ENCODE assay signal across 8 cellular contexts in the genomic region with DNA sequence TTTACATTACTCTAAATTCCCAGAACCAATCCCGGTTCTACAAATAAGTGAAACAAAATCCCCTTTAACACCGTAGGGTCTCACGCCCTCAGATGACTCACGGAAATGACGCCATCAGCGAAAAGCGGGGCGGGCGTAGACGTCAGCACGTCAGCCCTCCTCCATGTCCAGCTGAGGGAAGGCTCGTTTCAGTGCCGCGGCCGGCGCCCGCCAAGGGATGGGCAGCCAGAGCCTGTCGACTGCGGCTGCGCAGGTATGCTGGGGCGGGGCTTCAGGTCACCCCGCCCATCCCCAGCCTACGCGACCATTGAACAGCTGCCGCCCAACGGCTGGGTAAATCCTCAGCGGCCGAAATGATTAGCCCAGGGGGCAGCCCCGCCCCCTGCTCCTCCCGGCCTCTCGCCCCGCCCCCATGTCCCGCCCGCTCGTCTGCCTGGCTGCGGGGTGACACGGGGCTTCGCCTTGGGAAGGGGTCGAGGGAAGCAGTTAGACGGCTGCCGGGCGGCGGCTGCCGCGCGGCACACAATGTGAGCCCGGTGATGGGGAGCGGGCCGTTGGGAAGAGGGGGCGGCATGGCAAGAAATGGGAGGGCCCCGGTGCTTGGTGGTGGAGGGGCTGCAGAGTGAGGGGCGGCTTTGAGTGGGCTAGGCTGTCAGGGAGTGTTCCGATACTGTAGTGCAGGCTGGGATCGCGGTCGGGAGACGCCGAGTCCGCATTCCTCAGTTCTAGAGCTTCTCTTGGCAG. TPM values are rescaled to one million over a fixed set of nuclear protein-coding genes. Genes with fewer than 3 reads are reported as not detected.
DNase-seq lines count a peak whose midpoint lies in the region; ATAC-seq and TF ChIP-seq lines count a peak whose summit lies in the region.

NBEAL1 (plus strand) TSS at position 420 of the 744 bp plus-strand sequence. CDS start 1,510 bp downstream, outside the sequence.

- no peaks in the 10 kb centered on the region for H3K79me2 ChIP-seq in OCI-LY1 (ENCODE audit: insufficient read depth, low read length)

- no peaks in the 10 kb centered on the region for H3K27me3 Mint-ChIP-seq in Calu3 (ENCODE audit: unreplicated experiment)
- no peaks in the 10 kb centered on the region for H3K27me3 Mint-ChIP-seq in endothelial cell (ENCODE audit: unreplicated experiment)
- H3K27me3 Mint-ChIP-seq in mesothelial cell of epicardium (ENCODE audit: low read depth) = peaks cover 11% of the 10 kb centered on the region

- H3K9me3 Mint-ChIP-seq in Calu3 (ENCODE audit: low read depth, unreplicated experiment) = no peaks in the 10 kb centered on the region
- no peaks in the 10 kb centered on the region for H3K9me3 Mint-ChIP-seq in endothelial cell (ENCODE audit: unreplicated experiment)
- H3K9me3 Mint-ChIP-seq in mesothelial cell of epicardium = no peaks in the 10 kb centered on the region

- peaks cover 4% of the 10 kb centered on the region; the same call in 1 of the 2 replicates for H3K27me3 ChIP-seq in HUES64 (ENCODE audit: insufficient read depth, low read length)
- no peaks in the 10 kb centered on the region for H3K27me3 ChIP-seq in OCI-LY1 (ENCODE audit: insufficient read depth, low read length)

- no TSS peak for BruUV-seq in Calu3 (replicated peaks; lab: Mats Ljungman, UMichigan)

- H3K4me3 Mint-ChIP-seq in Calu3 (ENCODE audit: low read depth, unreplicated experiment) (peak within 1 kb of the TSS; percentile 95), endothelial cell (ENCODE audit: unreplicated experiment) (peak within 1 kb of the TSS; percentile 96), mesothelial cell of epicardium (peak within 1 kb of the TSS; percentile 96)

- H3K27ac Mint-ChIP-seq in Calu3 (ENCODE audit: unreplicated experiment) = peak within 1 kb of the TSS; percentile 79
- H3K27ac Mint-ChIP-seq in endothelial cell (ENCODE audit: unreplicated experiment) = peak within 1 kb of the TSS; percentile 99
- peak within 1 kb of the TSS; percentile 99 for H3K27ac Mint-ChIP-seq in mesothelial cell of epicardium

- CTCF ChIA-PET in Calu3 (lab: Charles Lee) = interaction anchor here (0.6 to 1.1 kb wide), 2 partner anchors 14 to 205 kb away, joined by 3 to 4 read pairs; no protein-coding TSS in a partner anchor

- H3K27ac ChIP-seq in HUES64 (ENCODE audit: low read depth, low read length) (peak within 1 kb of the TSS; percentile 94), OCI-LY1 (ENCODE audit: low read depth, low read length, poor library complexity, severe bottlenecking) (no peak within 1 kb of the TSS)

- H3K4me1 ChIP-seq in HUES64 (ENCODE audit: insufficient read depth, low read length) = peaks cover 13% of the 10 kb centered on the region; the same call in 1 of the 2 replicates
- H3K4me1 ChIP-seq in OCI-LY1 (ENCODE audit: insufficient read depth, low read length, severe bottlenecking) = peaks cover 45% of the 10 kb centered on the region

- intact Hi-C loops in Calu3 (cut with micrococcal nuclease; ENCODE audit: unreplicated experiment) = loop anchor here (2.0 to 10.0 kb wide), 2 partner anchors 102 to 380 kb away; partner anchors contain the start of genes CARF and FAM117B

- no peaks in the 10 kb centered on the region for H3K9me2 ChIP-seq in OCI-LY1 (ENCODE audit: low read depth, low read length)

- no peaks in the 10 kb centered on the region for H3F3A ChIP-seq in OCI-LY1 (ENCODE audit: insufficient read depth, low read length)

- under 1% methylated on average over 59 of the region's 59 CpGs for WGBS in HUES64

- H4K20me1 ChIP-seq in OCI-LY1 (ENCODE audit: insufficient read depth, low read length) = no peaks in the 10 kb centered on the region

- H3K9me3 ChIP-seq in HUES64 (ENCODE audit: insufficient read depth, low read depth, low read length) (no peaks in the 10 kb centered on the region), OCI-LY1 (ENCODE audit: low read length) (no peaks in the 10 kb centered on the region)

- peak within 1 kb of the TSS; percentile 96 for H3K4me3 ChIP-seq in HUES64 (ENCODE audit: low read length)
- peak within 1 kb of the TSS; percentile 69 for H3K4me3 ChIP-seq in OCI-LY1 (ENCODE audit: low read depth, low read length, poor library complexity, severe bottlenecking)

- H3K36me3 Mint-ChIP-seq in Calu3 (ENCODE audit: insufficient read depth, unreplicated experiment) (peaks cover 33% of the 10 kb centered on the region), endothelial cell (ENCODE audit: low read depth, unreplicated experiment) (no peaks in the 10 kb centered on the region), mesothelial cell of epicardium (no peaks in the 10 kb centered on the region)

- H3K9ac ChIP-seq in HUES64 (ENCODE audit: low read depth, low read length) (peak within 1 kb of the TSS; percentile 79), OCI-LY1 (ENCODE audit: low read length) (peak within 1 kb of the TSS; percentile 72)

- TF ChIP-seq CTCF in Calu3 (IDR thresholded peaks at IDR 0.05; ENCODE audit: unreplicated experiment) (no peak), OCI-LY1 (IDR thresholded peaks at IDR 0.05; ENCODE audit: low read length) (no peak), endothelial cell (IDR thresholded peaks at IDR 0.05; ENCODE audit: unreplicated experiment) (no peak), mesothelial cell of epicardium (IDR thresholded peaks at IDR 0.05; ENCODE audit: unreplicated experiment) (no peak)

- DNase-seq in Calu3 (peak; percentile 99), endothelial cell (ENCODE audit: low spot score) (peak; percentile 99), mesothelial cell of epicardium (ENCODE audit: low spot score in 2 of 2, unreplicated experiment in 2 of 2) (peak; percentile 97 to 99)
- peak; percentile 98 for DNase-seq in activated CD8-positive, alpha-beta memory T cell treated with anti-CD3 and anti-CD28 coated beads, Interleukin-2, amount 50 U/mL, for 48 hours
- DNase-seq in stimulated activated CD8-positive, alpha-beta memory T cell treated with anti-CD3 and anti-CD28 coated beads, Interleukin-15, amount 100 ng/mL, for 48 hours (ENCODE audit: low read depth in 2 of 2) = peak; percentile 94 to 96

- peak; percentile 96 for ATAC-seq in GM21447 (IDR thresholded peaks at IDR 0.05; ENCODE audit: unreplicated experiment)

- peaks cover 24% of the 10 kb centered on the region for H3K4me1 Mint-ChIP-seq in Calu3 (ENCODE audit: low read depth, unreplicated experiment)
- H3K4me1 Mint-ChIP-seq in endothelial cell (ENCODE audit: unreplicated experiment) = peaks cover 11% of the 10 kb centered on the region
- H3K4me1 Mint-ChIP-seq in mesothelial cell of epicardium = peaks cover 37% of the 10 kb centered on the region

- peak within 1 kb of the TSS; percentile 78 for H3K4me2 ChIP-seq in OCI-LY1 (ENCODE audit: low read length)

- peak within 1 kb of the TSS; percentile 82 for H2AFZ ChIP-seq in OCI-LY1 (ENCODE audit: low read length)

- peaks cover 6% of the 10 kb centered on the region; the same call in 1 of the 2 replicates for H3K36me3 ChIP-seq in HUES64 (ENCODE audit: insufficient read depth, low read length)
- no peaks in the 10 kb centered on the region for H3K36me3 ChIP-seq in OCI-LY1 (ENCODE audit: insufficient read depth, low read length)

RNA-seq across cellular contexts. Expression of gene NBEAL1, which starts in this region (rescaled TPM):
- total RNA-seq in Calu3 (2022) = 31.4 and 37.6 TPM in 2 replicates
- polyA plus RNA-seq in HUES64 (2013, experiment 1 of 2) = 4.4 TPM
- 5.1 TPM for polyA plus RNA-seq in HUES64 (2013, experiment 2 of 2)
- total RNA-seq in endothelial cell (ENCODE audit: unreplicated experiment) = 11.6 TPM
- 30.6 to 36.6 TPM (median 33.0 TPM) in 3 replicates for total RNA-seq in mesothelial cell of epicardium
